8 cellular contexts compared by ENCODE assay signal in genomic region chr6:41638002-41638800, GRCh38. TPM values are rescaled to one million over a fixed set of nuclear protein-coding genes. Genes with fewer than 3 reads are reported as not detected.
DNase-seq lines count a peak whose midpoint lies in the region; ATAC-seq lines count a peak whose summit lies in the region.

Gene MDFI, plus strand, starts transcription at chr6:41638468. Its CDS starts 282 bp downstream, at chr6:41638750.

- H3K27me3 ChIP-seq in effector memory CD4-positive, alpha-beta T cell (replicated peaks; ENCODE audit: control insufficient read depth, insufficient read depth, low read length, poor library complexity, severe bottlenecking) = peaks cover 16% of the 10 kb centered on the region

- peaks cover 5% of the 10 kb centered on the region for H3K4me1 Mint-ChIP-seq in stimulated activated naive CD8-positive, alpha-beta T cell treated with anti-CD3 and anti-CD28 coated beads, Interleukin-15, Interleukin-2, amounts not matched to agents 100 ng/mL and 50 ng/mL, for 24 hours (ENCODE audit: low read depth)
- peaks cover 6 to 25% (median 7%) of the 10 kb centered on the region in 3 donors for H3K4me1 Mint-ChIP-seq in naive B cell
- no peaks in the 10 kb centered on the region for H3K4me1 Mint-ChIP-seq in activated CD4-positive, alpha-beta T cell treated with anti-CD3 and anti-CD28 coated beads, Interleukin-2, amount 10 ng/mL, durations not matched to agents 24 days and 14 days

- peaks cover 51% of the 10 kb centered on the region for H3K27me3 Mint-ChIP-seq in stimulated activated naive CD8-positive, alpha-beta T cell treated with anti-CD3 and anti-CD28 coated beads, Interleukin-15, Interleukin-2, amounts not matched to agents 100 ng/mL and 50 ng/mL, for 24 hours
- H3K27me3 Mint-ChIP-seq in naive B cell = peaks cover 61 to 91% (median 78%) of the 10 kb centered on the region in 3 donors
- H3K27me3 Mint-ChIP-seq in activated CD4-positive, alpha-beta T cell treated with anti-CD3 and anti-CD28 coated beads, Interleukin-2, amount 10 ng/mL, durations not matched to agents 24 days and 14 days = peaks cover 72% of the 10 kb centered on the region

- no peaks in the 10 kb centered on the region for H3K36me3 Mint-ChIP-seq in stimulated activated naive CD8-positive, alpha-beta T cell treated with anti-CD3 and anti-CD28 coated beads, Interleukin-15, Interleukin-2, amounts not matched to agents 100 ng/mL and 50 ng/mL, for 24 hours (ENCODE audit: low read depth)
- no peaks in the 10 kb centered on the region for H3K36me3 Mint-ChIP-seq in naive B cell
- H3K36me3 Mint-ChIP-seq in activated CD4-positive, alpha-beta T cell treated with anti-CD3 and anti-CD28 coated beads, Interleukin-2, amount 10 ng/mL, durations not matched to agents 24 days and 14 days (ENCODE audit: low read depth) = no peaks in the 10 kb centered on the region

- H3K27ac Mint-ChIP-seq in stimulated activated naive CD8-positive, alpha-beta T cell treated with anti-CD3 and anti-CD28 coated beads, Interleukin-15, Interleukin-2, amounts not matched to agents 100 ng/mL and 50 ng/mL, for 24 hours = no peak within 1 kb of the TSS
- no peak within 1 kb of the TSS for H3K27ac Mint-ChIP-seq in naive B cell
- no peak within 1 kb of the TSS for H3K27ac Mint-ChIP-seq in activated CD4-positive, alpha-beta T cell treated with anti-CD3 and anti-CD28 coated beads, Interleukin-2, amount 10 ng/mL, durations not matched to agents 24 days and 14 days

- no peaks in the 10 kb centered on the region for H3K9me3 Mint-ChIP-seq in stimulated activated naive CD8-positive, alpha-beta T cell treated with anti-CD3 and anti-CD28 coated beads, Interleukin-15, Interleukin-2, amounts not matched to agents 100 ng/mL and 50 ng/mL, for 24 hours
- no peaks in the 10 kb centered on the region for H3K9me3 Mint-ChIP-seq in naive B cell
- no peaks in the 10 kb centered on the region for H3K9me3 Mint-ChIP-seq in activated CD4-positive, alpha-beta T cell treated with anti-CD3 and anti-CD28 coated beads, Interleukin-2, amount 10 ng/mL, durations not matched to agents 24 days and 14 days

- peak within 1 kb of the TSS; percentile 71 for H3K4me3 Mint-ChIP-seq in stimulated activated naive CD8-positive, alpha-beta T cell treated with anti-CD3 and anti-CD28 coated beads, Interleukin-15, Interleukin-2, amounts not matched to agents 100 ng/mL and 50 ng/mL, for 24 hours
- peak within 1 kb of the TSS; percentile 69 to 90 (median 84) for H3K4me3 Mint-ChIP-seq in naive B cell
- no peak within 1 kb of the TSS for H3K4me3 Mint-ChIP-seq in activated CD4-positive, alpha-beta T cell treated with anti-CD3 and anti-CD28 coated beads, Interleukin-2, amount 10 ng/mL, durations not matched to agents 24 days and 14 days

- no peak for DNase-seq in stimulated activated naive CD8-positive, alpha-beta T cell treated with anti-CD3 and anti-CD28 coated beads, Interleukin-15, Interleukin-2, amounts not matched to agents 100 U/mL and 50 U/mL, for 24 hours
- DNase-seq in effector memory CD4-positive, alpha-beta T cell = no peak
- DNase-seq in naive B cell (no peak), GM19240 (ENCODE audit: insufficient read length, low spot score) (no peak), HK-2 (ENCODE audit: unreplicated experiment) (no peak)
- no peak for DNase-seq in activated CD4-positive, alpha-beta T cell treated with anti-CD3 and anti-CD28 coated beads, Interleukin-2, amount 10 ng/mL, durations not matched to agents 24 days and 14 days

- intact Hi-C loops in activated CD4-positive, alpha-beta T cell treated with anti-CD3 and anti-CD28 coated beads, Interleukin-2, amount 10 ng/mL, durations not matched to agents 24 days and 14 days (cut with micrococcal nuclease) = no loop called here

- ATAC-seq in stimulated activated naive CD8-positive, alpha-beta T cell treated with anti-CD3 and anti-CD28 coated beads, Interleukin-15, Interleukin-2, amounts not matched to agents 100 U/mL and 50 U/mL, for 24 hours = no peak
- ATAC-seq in naive B cell (ENCODE audit: low read depth in 2 of 2) = peak; percentile 38 to 41
- ATAC-seq in GM21367 (IDR thresholded peaks at IDR 0.05; ENCODE audit: unreplicated experiment) = no peak

- peak within 1 kb of the TSS; percentile 25 for H3K4me3 ChIP-seq in effector memory CD4-positive, alpha-beta T cell (ENCODE audit: insufficient read depth, low read depth, low read length, poor library complexity, severe bottlenecking)

- H3K4me1 ChIP-seq in effector memory CD4-positive, alpha-beta T cell (ENCODE audit: control insufficient read depth, insufficient read depth, low read length, poor library complexity, severe bottlenecking) = peaks cover 15% of the 10 kb centered on the region

- H3K9me3 ChIP-seq in effector memory CD4-positive, alpha-beta T cell (ENCODE audit: control insufficient read depth, low read length) = no peaks in the 10 kb centered on the region

- H3K27ac ChIP-seq in effector memory CD4-positive, alpha-beta T cell (ENCODE audit: insufficient read depth, low read length, poor library complexity, severe bottlenecking) = no peak within 1 kb of the TSS

- H3K36me3 ChIP-seq in effector memory CD4-positive, alpha-beta T cell (ENCODE audit: control insufficient read depth, insufficient read depth, low read length) = no peaks in the 10 kb centered on the region

RNA-seq across cellular contexts. Expression of gene MDFI, which starts in this region (rescaled TPM):
- polyA plus RNA-seq in naive B cell (ENCODE audit: low read depth in 6 of 6) = not detected
- not detected in 2 replicates for total RNA-seq in activated CD4-positive, alpha-beta T cell treated with anti-CD3 and anti-CD28 coated beads, Interleukin-2, amount 10 ng/mL, durations not matched to agents 24 days and 14 days

Comparison
In these comparisons a context has a peak if more than half of its experiments do, and no peak if none do; other contexts are left out.
1. Peak in ATAC-seq in naive B cell; RNA of the gene not detected or under 1 TPM.